ENCODE assay signal across 8 cellular contexts in the genomic region with DNA sequence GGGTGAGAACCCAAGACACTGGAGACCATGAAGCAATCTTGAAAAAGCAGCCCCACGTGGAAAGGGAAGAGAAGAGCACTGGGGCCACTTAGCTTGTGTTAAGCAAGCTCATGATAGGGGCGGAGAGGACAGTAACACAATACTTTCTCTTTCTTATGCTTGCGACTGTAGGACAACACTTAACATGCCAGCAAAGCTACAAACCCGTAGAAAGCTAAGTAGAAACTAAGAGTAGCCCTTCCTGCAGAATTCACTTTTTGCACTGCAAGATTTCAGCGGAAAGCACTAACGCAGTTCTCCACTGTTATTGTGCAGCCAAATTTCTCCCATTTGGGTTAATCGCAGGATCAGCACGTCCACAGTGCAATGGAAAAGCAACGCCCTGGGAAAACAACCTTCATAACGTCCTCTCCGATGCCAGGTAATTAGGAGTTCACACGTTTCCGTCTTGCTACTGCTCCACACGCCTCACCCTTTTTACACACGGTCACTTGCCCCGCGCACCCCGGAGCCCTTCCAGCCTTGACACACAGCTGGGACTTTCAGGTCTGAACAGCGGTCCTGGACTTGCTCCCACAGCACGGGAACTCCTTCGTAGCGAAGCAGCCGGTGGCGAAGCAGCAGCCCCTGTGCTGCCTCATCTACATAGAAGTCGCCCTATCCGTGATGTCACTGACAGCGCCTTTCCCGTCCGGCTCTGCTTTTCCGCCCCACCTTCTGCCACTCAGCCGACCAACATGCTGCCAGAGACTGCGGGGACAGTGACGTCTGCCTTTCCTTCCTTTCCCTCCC.
DNase-seq lines count a peak whose midpoint lies in the region; ATAC-seq and TF ChIP-seq lines count a peak whose summit lies in the region.

No MANE protein-coding gene starts in this region.

- peak; percentile 90 for DNase-seq in DMS153 treated with DMSO at 0.1 percent for 48 hours (lab: John Stamatoyannopoulos, UW; ENCODE audit: unreplicated experiment)
- peak; percentile 84 for DNase-seq in KG1 (lab: John Stamatoyannopoulos, UW)
- peak; percentile 38 for DNase-seq in activated gamma-delta T cell (lab: John Stamatoyannopoulos, UW)
- DNase-seq in foreskin melanocyte: peak; percentile 71

- no peak for TF ChIP-seq CTCF in neutrophil (IDR thresholded peaks at IDR 0.05)

- ATAC-seq in GM21717 (IDR thresholded peaks at IDR 0.05; ENCODE audit: unreplicated experiment): peak; percentile 72

- TF ChIP-seq POLR2A in Raji (IDR thresholded peaks at IDR 0.05; ENCODE audit: insufficient read depth, low read depth, low read length): peak; percentile 100

- H3K27ac ChIP-seq in neutrophil: no peak overlapping the region
- peak overlapping the region; percentile 84 for H3K27ac ChIP-seq in subcutaneous abdominal adipose tissue (ENCODE audit: low read depth, low read length)

- H3K9ac ChIP-seq in subcutaneous abdominal adipose tissue (ENCODE audit: low read length in 5 of 5): peak overlapping the region; percentile 51 to 88 (median 82)

- H3K9me3 ChIP-seq in neutrophil (no peaks in the 10 kb centered on the region), subcutaneous abdominal adipose tissue (ENCODE audit: control insufficient read depth in 5 of 5, low read length in 5 of 5) (no peaks in the 10 kb centered on the region)

- H3K4me3 ChIP-seq in neutrophil (ENCODE audit: low read depth in 1 of 2, low read length in 1 of 2): peak overlapping the region; percentile 33 to 48
- H3K4me3 ChIP-seq in subcutaneous abdominal adipose tissue (ENCODE audit: low read depth in 1 of 5, low read length in 5 of 5): peak overlapping the region; percentile 77 to 91 (median 83)

- H3K4me1 ChIP-seq in neutrophil (ENCODE audit: control insufficient read depth in 1 of 2, insufficient read depth in 1 of 2, low read depth in 1 of 2, low read length in 1 of 2): peaks cover 17% of the 10 kb centered on the region in 2 experiments
- peaks cover 3 to 13% (median 12%) of the 10 kb centered on the region in 5 donors for H3K4me1 ChIP-seq in subcutaneous abdominal adipose tissue (ENCODE audit: control insufficient read depth in 5 of 5, insufficient read depth in 5 of 5, low read length in 5 of 5)

- no peaks in the 10 kb centered on the region for H3K36me3 ChIP-seq in neutrophil
- no peaks in the 10 kb centered on the region for H3K36me3 ChIP-seq in subcutaneous abdominal adipose tissue (ENCODE audit: control insufficient read depth in 5 of 5, insufficient read depth in 5 of 5, low read length in 5 of 5)

- H3K27me3 ChIP-seq in neutrophil: peaks cover 93% of the 10 kb centered on the region
- H3K27me3 ChIP-seq in subcutaneous abdominal adipose tissue (ENCODE audit: control insufficient read depth in 5 of 5, insufficient read depth in 4 of 5, low read length in 5 of 5): peaks cover 0 to 6% (median 4%) of the 10 kb centered on the region in 5 donors

Comparison
In these comparisons a context has a peak if more than half of its experiments do, and no peak if none do; other contexts are left out.
1. DNase-seq: peak in every context shown above with its lines; median percentile 90 in DMS153 treated with DMSO at 0.1 percent for 48 hours; 84 in KG1; 71 in foreskin melanocyte; 38 in activated gamma-delta T cell.